ENCODE assay signal across 17 cellular contexts in the genomic region with DNA sequence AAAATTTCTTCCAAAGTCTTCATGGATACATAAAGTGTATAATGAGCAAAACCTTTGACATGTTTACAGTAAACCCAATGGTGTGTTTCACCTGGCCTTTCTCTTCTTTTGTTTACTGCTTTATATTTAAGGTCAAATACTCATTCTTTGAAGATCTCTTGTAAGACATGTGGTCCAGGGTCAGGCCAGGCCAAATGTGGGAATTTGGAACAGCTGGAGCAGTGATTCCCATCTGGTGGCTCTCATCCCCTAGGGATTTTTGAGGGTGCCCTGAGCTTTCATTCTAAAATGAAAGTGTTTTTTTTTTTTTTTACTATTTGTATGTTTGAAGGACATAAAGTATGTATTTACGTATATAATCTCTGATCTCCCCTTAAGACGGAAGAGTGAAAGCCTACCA. TPM values are rescaled to one million over a fixed set of nuclear protein-coding genes. Genes with fewer than 3 reads are reported as not detected.
DNase-seq lines count a peak whose midpoint lies in the region; ATAC-seq lines count a peak whose summit lies in the region.
"Had no signal": no experiment of that assay in that cellular context is flagged by ENCODE, and none has a peak within 500 bp of the region (broad histone marks: within the 10 kb centered on the region; RNA-seq: fewer than 3 reads in every experiment).

No MANE protein-coding gene starts in this region.

- no peak overlapping the region for H3K4me3 ChIP-seq in CD4-positive, alpha-beta memory T cell (ENCODE audit: low read length in 2 of 2)

- H3K4me1 Mint-ChIP-seq in CD4-positive, alpha-beta memory T cell: peaks cover 66 to 92% (median 77%) of the 10 kb centered on the region in 4 donors
- peaks cover 74% of the 10 kb centered on the region for H3K4me1 Mint-ChIP-seq in T-helper 17 cell
- H3K4me1 Mint-ChIP-seq in naive B cell: peaks cover 65 to 90% (median 87%) of the 10 kb centered on the region in 3 donors

- no peak overlapping the region for H3K4me3 Mint-ChIP-seq in CD4-positive, alpha-beta memory T cell
- H3K4me3 Mint-ChIP-seq in T-helper 17 cell (peak overlapping the region; percentile 49), naive B cell (peak overlapping the region in 1 of 8 donors; percentile 16)
- H3K4me3 Mint-ChIP-seq: CD4-positive, CD25-positive, alpha-beta regulatory T cell had no signal

- CTCF ChIA-PET in CD4-positive, alpha-beta memory T cell (lab: Charles Lee; ENCODE audit: partially characterized antibody): interaction anchor here (0.8 to 9.8 kb wide), 8 partner anchors 9 to 172 kb away, joined by 3 to 233 read pairs (median 4); no protein-coding TSS in a partner anchor

- H3K27me3 Mint-ChIP-seq in CD4-positive, alpha-beta memory T cell: no peaks in the 10 kb centered on the region
- H3K27me3 Mint-ChIP-seq in T-helper 17 cell (no peaks in the 10 kb centered on the region), naive B cell (no peaks in the 10 kb centered on the region)
- H3K27me3 Mint-ChIP-seq: CD4-positive, CD25-positive, alpha-beta regulatory T cell had no signal

- H3K36me3 Mint-ChIP-seq in CD4-positive, alpha-beta memory T cell: no peaks in the 10 kb centered on the region
- H3K36me3 Mint-ChIP-seq in T-helper 17 cell (ENCODE audit: low read depth) (no peaks in the 10 kb centered on the region), naive B cell (no peaks in the 10 kb centered on the region)

- H3K9me3 ChIP-seq in CD4-positive, alpha-beta memory T cell (ENCODE audit: control insufficient read depth in 1 of 2, low read length in 2 of 2): no peaks in the 10 kb centered on the region
- H3K9me3 ChIP-seq in T-helper 17 cell (ENCODE audit: control insufficient read depth, low read length, poor library complexity, severe bottlenecking): no peaks in the 10 kb centered on the region

- no peak overlapping the region for H3K27ac ChIP-seq in CD4-positive, alpha-beta memory T cell (ENCODE audit: low read depth, low read length)

- peaks cover 92% of the 10 kb centered on the region for H3K4me1 ChIP-seq in CD4-positive, alpha-beta memory T cell (ENCODE audit: insufficient read depth, low read length)

- ATAC-seq in T-helper 17 cell (no peak), naive B cell (ENCODE audit: low read depth in 2 of 2) (no peak), GM21528 (IDR thresholded peaks at IDR 0.05; ENCODE audit: low FRiP score, unreplicated experiment) (no peak)
- ATAC-seq: Right ventricle myocardium inferior had no signal

- intact Hi-C loops in CD4-positive, alpha-beta memory T cell (cut with micrococcal nuclease): loop anchor here (10.0 kb wide), 1 partner anchor 675 kb away; the partner anchor contains the start of gene CCNT2

- DNase-seq in CD4-positive, alpha-beta memory T cell: no peak
- DNase-seq in NCI-H2171 (lab: John Stamatoyannopoulos, UW) (peak; percentile 61), T-helper 17 cell (no peak), naive B cell (no peak), cerebellum (ENCODE audit: low spot score) (no peak)
- no peak for DNase-seq in activated CD8-positive, alpha-beta memory T cell treated with anti-CD3 and anti-CD28 coated beads, Interleukin-2, amount 50 U/mL, for 4 hours
- DNase-seq: CD4-positive, CD25-positive, alpha-beta regulatory T cell; DMS79; KG1; NCI-H1417; NCI-H187; NCI-H345; NCI-H526 treated with DMSO at 0.1 percent for 48 hours; NK-92 treated with Interleukin-12 subunit alpha and Interleukin-12 subunit beta, amount 100 ng/mL, for 24 hours; SW 1271 had no signal

- H3K27ac Mint-ChIP-seq in CD4-positive, alpha-beta memory T cell: peak overlapping the region in 6 of 7 donors; percentile 75 to 89 (median 80)
- H3K27ac Mint-ChIP-seq in T-helper 17 cell (peak overlapping the region; percentile 91), naive B cell (peak overlapping the region in 4 of 6 donors; percentile 21 to 90 (median 73))

- no peaks in the 10 kb centered on the region for H3K27me3 ChIP-seq in CD4-positive, alpha-beta memory T cell (ENCODE audit: insufficient read depth, low read length)

- POLR2A ChIA-PET in CD4-positive, alpha-beta memory T cell (lab: Charles Lee; ENCODE audit: partially characterized antibody): interaction anchor here (0.8 to 1.6 kb wide), 2 partner anchors 9 to 121 kb away, joined by 3 to 5 read pairs; no protein-coding TSS in a partner anchor

- H3K9me3 Mint-ChIP-seq in CD4-positive, alpha-beta memory T cell: no peaks in the 10 kb centered on the region
- H3K9me3 Mint-ChIP-seq in naive B cell: no peaks in the 10 kb centered on the region
- H3K9me3 Mint-ChIP-seq: CD4-positive, CD25-positive, alpha-beta regulatory T cell had no signal

- no peaks in the 10 kb centered on the region for H3K36me3 ChIP-seq in CD4-positive, alpha-beta memory T cell (ENCODE audit: insufficient read depth, low read length)

RNA-seq across cellular contexts. Expression of gene MGAT5, which starts 13.8 kb away (rescaled TPM):
- total RNA-seq in CD4-positive, alpha-beta memory T cell: 10 to 100 TPM; 78.1 to 81.3 TPM
- polyA plus RNA-seq in CD4-positive, alpha-beta memory T cell: 10 to 100 TPM in 1 of 2 donors, 1 to 10 TPM in 1; 4.4 to 17.9 TPM
- 100 to 1,000 TPM; 120 to 127 TPM for total RNA-seq in T-helper 17 cell
- 10 to 100 TPM in 5 of 6 donors, 1 to 10 TPM in 1; 9.7 to 41.3 (median 29.6) TPM for polyA plus RNA-seq in naive B cell (ENCODE audit: low read depth in 6 of 6)
- 62.4 TPM for total RNA-seq in cerebellum
